Comparison of ENCODE assay signal across 8 cellular contexts in the genomic region with DNA sequence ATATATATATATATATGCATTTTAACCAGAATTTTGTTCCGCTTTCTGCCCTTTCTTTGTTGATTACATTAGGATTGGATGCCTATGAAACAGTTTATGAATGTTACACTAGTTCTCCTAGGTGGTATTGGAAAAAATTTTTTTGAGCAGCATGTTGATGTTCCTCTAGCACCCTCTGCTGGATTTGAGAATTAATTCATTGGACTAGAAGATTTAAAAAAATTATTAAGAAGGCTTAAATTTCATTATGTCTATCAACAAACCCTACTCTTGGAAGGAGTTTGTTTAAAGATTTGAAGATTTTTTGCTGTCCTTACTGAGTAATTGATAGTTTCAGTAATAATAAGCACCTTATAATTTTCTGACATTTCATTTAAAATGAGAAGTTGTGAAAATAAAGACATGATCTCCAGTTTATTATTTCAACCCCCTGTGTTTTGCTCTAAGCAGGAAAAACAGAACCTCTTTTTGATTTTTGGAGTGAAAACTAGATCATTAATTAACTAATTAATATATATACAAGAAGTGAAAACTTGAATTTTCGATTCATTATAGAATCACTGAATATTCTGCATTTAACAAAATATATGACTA.
DNase-seq lines count a peak whose midpoint lies in the region; ATAC-seq, FAIRE-seq and TF ChIP-seq lines count a peak whose summit lies in the region.

No MANE protein-coding gene starts in this region.

- CTCF ChIA-PET in GM12878 (lab: Yijun Ruan, JAX) = interaction anchor here (0.9 to 2.2 kb wide), 5 partner anchors 20 to 432 kb away, joined by 3 to 7 read pairs (median 5); no protein-coding TSS in a partner anchor

- TF ChIP-seq EP300 in GM12878 (IDR thresholded peaks at IDR 0.05; ENCODE audit: borderline replicate concordance in 1 of 2, control insufficient read depth in 1 of 2, low read depth in 2 of 2, low read length in 2 of 2) = no peak

- FAIRE-seq in GM12878 (lab: Jason Lieb, UNC) = peak; percentile 83

- no peak overlapping the region for H3K27ac ChIP-seq in GM12878 (ENCODE audit: control insufficient read depth, insufficient read depth)
- H3K27ac ChIP-seq in liver (ENCODE audit: low read depth in 1 of 2, low read length in 2 of 2) = no peak overlapping the region

- H3K4me1 ChIP-seq in GM12878 (ENCODE audit: control insufficient read depth, insufficient read depth, low read length) (no peaks in the 10 kb centered on the region), liver (ENCODE audit: control insufficient read depth in 4 of 4, insufficient read depth in 4 of 4, low read length in 3 of 4) (no peaks in the 10 kb centered on the region)

- H3K79me2 ChIP-seq in GM12878 (ENCODE audit: control insufficient read depth, insufficient read depth, low read length) = no peaks in the 10 kb centered on the region

- H3K9ac ChIP-seq in GM12878 (ENCODE audit: control insufficient read depth, insufficient read depth, low read length) (no peak overlapping the region), liver (ENCODE audit: low read depth in 1 of 2, low read length in 2 of 2) (no peak overlapping the region)

- H3K4me2 ChIP-seq in GM12878 (ENCODE audit: control insufficient read depth, insufficient read depth) = no peak overlapping the region

- H3K27me3 ChIP-seq in GM12878 (replicated peaks in 1 of 2; ENCODE audit: control insufficient read depth in 2 of 2, insufficient read depth in 2 of 2, low read length in 1 of 2) (no peaks in the 10 kb centered on the region), liver (ENCODE audit: control insufficient read depth in 4 of 4, insufficient read depth in 4 of 4, low read length in 3 of 4) (no peaks in the 10 kb centered on the region)

- BruUV-seq in GM12878 (replicated peaks; lab: Mats Ljungman, UMichigan) = no TSS peak

- H2AFZ ChIP-seq in GM12878 (ENCODE audit: control insufficient read depth, low read depth, low read length) = no peak overlapping the region

- no peaks in the 10 kb centered on the region for H4K20me1 ChIP-seq in GM12878 (ENCODE audit: control insufficient read depth, insufficient read depth)

- RAD21 ChIA-PET in GM12878 (lab: Charles Lee; ENCODE audit: unreplicated experiment) = interaction anchor here (0.5 kb wide), 2 partner anchors 28 to 540 kb away, joined by 3 read pairs; no protein-coding TSS in a partner anchor

- SMC1A ChIA-PET in GM12878 (lab: Charles Lee; ENCODE audit: uncharacterized antibody, unreplicated experiment) = interaction anchor here (1.5 kb wide), 1 partner anchor 104 kb away, joined by 4 read pairs; no protein-coding TSS in a partner anchor

- POLR2A ChIA-PET in GM12878 (lab: Charles Lee) = no interaction called here

- intact Hi-C loops in GM12878 (cut with micrococcal nuclease; ENCODE audit: unreplicated experiment) = no loop called here

- peak; percentile 27 for DNase-seq in AG08396 (ENCODE audit: low spot score)
- DNase-seq in NCI-H2196 (lab: John Stamatoyannopoulos, UW; ENCODE audit: unreplicated experiment) = peak; percentile 77
- DNase-seq in GM12878 (ENCODE audit: low read depth, low spot score) = no peak
- DNase-seq in COLO668 (lab: John Stamatoyannopoulos, UW; ENCODE audit: unreplicated experiment) = no peak

- H3K4me3 ChIP-seq in GM12878 (no peak overlapping the region), liver (ENCODE audit: low read depth in 1 of 3, low read length in 3 of 3) (no peak overlapping the region)

- ATAC-seq in GM18520 (IDR thresholded peaks at IDR 0.05; ENCODE audit: unreplicated experiment) (peak; percentile 43), GM12878 (no peak; the same call in 2 of the 3 replicates), HG02642 (IDR thresholded peaks at IDR 0.05; ENCODE audit: poor library complexity, unreplicated experiment) (no peak), GM21526 (IDR thresholded peaks at IDR 0.05; ENCODE audit: low FRiP score, unreplicated experiment) (no peak)

- TF ChIP-seq RAD21 in GM12878 (IDR thresholded peaks at IDR 0.05; ENCODE audit: insufficient read depth, low read depth, low read length) (peak; percentile 64), liver (IDR thresholded peaks at IDR 0.05) (peak; percentile 65 to 68)

- in situ Hi-C loops in GM12878 (cut with MboI) = no loop called here

- WGBS in GM12878 (ENCODE audit: insufficient coverage, insufficient replicate concordance, low lambda C conversion rate, missing lambda C conversion rate) = 41% methylated on average over 2 of the region's 2 CpGs
- WGBS in liver = 67% methylated on average over 2 of the region's 2 CpGs

- H3K36me3 ChIP-seq in GM12878 (ENCODE audit: control insufficient read depth in 2 of 2, insufficient read depth in 2 of 2, low read length in 1 of 2) = no peaks in the 10 kb centered on the region
- H3K36me3 ChIP-seq in liver (ENCODE audit: control insufficient read depth in 4 of 4, insufficient read depth in 3 of 4, low read depth in 1 of 4, low read length in 3 of 4) = no peaks in the 10 kb centered on the region

- H3K9me3 ChIP-seq in GM12878 (replicated peaks; ENCODE audit: control insufficient read depth, insufficient read depth, low read length) = no peaks in the 10 kb centered on the region
- no peaks in the 10 kb centered on the region for H3K9me3 ChIP-seq in liver (ENCODE audit: control insufficient read depth in 4 of 4, low read length in 3 of 4)

- TF ChIP-seq CTCF in GM12878 (IDR thresholded peaks at IDR 0.05 in 2 of 3, conservative IDR thresholded peaks at IDR 0.05 in 1 of 3; ENCODE audit: control insufficient read depth in 2 of 3, extremely low read depth in 1 of 3, insufficient read depth in 1 of 3, low read depth in 3 of 3, low read length in 3 of 3) = peak; percentile 34 to 56 (median 45)
- peak; percentile 44 for TF ChIP-seq CTCF in liver (IDR thresholded peaks at IDR 0.05; ENCODE audit: low read depth, low read length, missing input control)

- no peak for TF ChIP-seq POLR2A in GM12878 (IDR thresholded peaks at IDR 0.05; ENCODE audit: low read depth, low read length)

TF ChIP-seq in GM12878, 131 proteins besides CTCF, POLR2A, EP300 and RAD21 (continues in another document):
- TF ChIP-seq, protein P1, sequence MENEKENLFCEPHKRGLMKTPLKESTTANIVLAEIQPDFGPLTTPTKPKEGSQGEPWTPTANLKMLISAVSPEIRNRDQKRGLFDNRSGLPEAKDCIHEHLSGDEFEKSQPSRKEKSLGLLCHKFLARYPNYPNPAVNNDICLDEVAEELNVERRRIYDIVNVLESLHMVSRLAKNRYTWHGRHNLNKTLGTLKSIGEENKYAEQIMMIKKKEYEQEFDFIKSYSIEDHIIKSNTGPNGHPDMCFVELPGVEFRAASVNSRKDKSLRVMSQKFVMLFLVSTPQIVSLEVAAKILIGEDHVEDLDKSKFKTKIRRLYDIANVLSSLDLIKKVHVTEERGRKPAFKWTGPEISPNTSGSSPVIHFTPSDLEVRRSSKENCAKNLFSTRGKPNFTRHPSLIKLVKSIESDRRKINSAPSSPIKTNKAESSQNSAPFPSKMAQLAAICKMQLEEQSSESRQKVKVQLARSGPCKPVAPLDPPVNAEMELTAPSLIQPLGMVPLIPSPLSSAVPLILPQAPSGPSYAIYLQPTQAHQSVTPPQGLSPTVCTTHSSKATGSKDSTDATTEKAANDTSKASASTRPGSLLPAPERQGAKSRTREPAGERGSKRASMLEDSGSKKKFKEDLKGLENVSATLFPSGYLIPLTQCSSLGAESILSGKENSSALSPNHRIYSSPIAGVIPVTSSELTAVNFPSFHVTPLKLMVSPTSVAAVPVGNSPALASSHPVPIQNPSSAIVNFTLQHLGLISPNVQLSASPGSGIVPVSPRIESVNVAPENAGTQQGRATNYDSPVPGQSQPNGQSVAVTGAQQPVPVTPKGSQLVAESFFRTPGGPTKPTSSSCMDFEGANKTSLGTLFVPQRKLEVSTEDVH (IDR thresholded peaks at IDR 0.05; ENCODE audit: low read depth, partially characterized antibody) = no peak

TF ChIP-seq in liver, 16 proteins besides CTCF, POLR2A, EP300 and RAD21:
- TF ChIP-seq FOXA2 (IDR thresholded peaks at IDR 0.05) (no peak), GABPA (IDR thresholded peaks at IDR 0.05 in 1 of 2, conservative IDR thresholded peaks at IDR 0.05 in 1 of 2) (no peak), HNF4A (conservative IDR thresholded peaks at IDR 0.05) (no peak), YY1 (IDR thresholded peaks at IDR 0.05) (no peak)
- TF ChIP-seq, protein P2, sequence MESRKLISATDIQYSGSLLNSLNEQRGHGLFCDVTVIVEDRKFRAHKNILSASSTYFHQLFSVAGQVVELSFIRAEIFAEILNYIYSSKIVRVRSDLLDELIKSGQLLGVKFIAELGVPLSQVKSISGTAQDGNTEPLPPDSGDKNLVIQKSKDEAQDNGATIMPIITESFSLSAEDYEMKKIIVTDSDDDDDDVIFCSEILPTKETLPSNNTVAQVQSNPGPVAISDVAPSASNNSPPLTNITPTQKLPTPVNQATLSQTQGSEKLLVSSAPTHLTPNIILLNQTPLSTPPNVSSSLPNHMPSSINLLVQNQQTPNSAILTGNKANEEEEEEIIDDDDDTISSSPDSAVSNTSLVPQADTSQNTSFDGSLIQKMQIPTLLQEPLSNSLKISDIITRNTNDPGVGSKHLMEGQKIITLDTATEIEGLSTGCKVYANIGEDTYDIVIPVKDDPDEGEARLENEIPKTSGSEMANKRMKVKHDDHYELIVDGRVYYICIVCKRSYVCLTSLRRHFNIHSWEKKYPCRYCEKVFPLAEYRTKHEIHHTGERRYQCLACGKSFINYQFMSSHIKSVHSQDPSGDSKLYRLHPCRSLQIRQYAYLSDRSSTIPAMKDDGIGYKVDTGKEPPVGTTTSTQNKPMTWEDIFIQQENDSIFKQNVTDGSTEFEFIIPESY (IDR thresholded peaks at IDR 0.05) = no peak

Comparison
In these comparisons a context has a peak if more than half of its experiments do, and no peak if none do; other contexts are left out.
1. DNase-seq: peak in AG08396 (single experiment) and NCI-H2196 (single experiment); none in GM12878 (single experiment) and COLO668 (single experiment).